10 cellular contexts compared by ENCODE assay signal in the genomic region with DNA sequence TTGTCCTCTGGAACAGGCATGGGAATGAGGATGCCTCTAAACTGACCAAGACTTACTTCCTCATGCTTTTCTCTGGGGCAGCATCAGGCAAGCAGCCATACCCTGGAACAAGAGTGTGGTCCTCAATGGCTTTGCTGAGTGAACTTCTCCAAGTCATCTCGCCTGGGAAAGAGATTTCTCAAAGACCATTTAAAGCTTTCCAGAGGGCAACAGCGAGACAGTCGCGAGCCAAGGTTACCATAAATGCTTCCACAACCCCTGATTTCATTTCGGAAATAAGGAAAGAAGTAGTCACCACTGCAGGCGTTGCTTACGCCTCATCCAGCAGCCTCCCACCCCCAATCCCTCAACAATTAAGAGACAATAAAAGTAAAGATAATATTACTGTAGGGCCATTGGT. TPM values are rescaled to one million over a fixed set of nuclear protein-coding genes. Genes with fewer than 3 reads are reported as not detected.
A peak's percentile ranks its signal among the peaks of the same experiment; 100 is the strongest.
DNase-seq lines count a peak whose midpoint lies in the region; ATAC-seq and TF ChIP-seq lines count a peak whose summit lies in the region.
"Had no signal": no experiment of that assay in that cellular context is flagged by ENCODE, and none has a peak within 500 bp of the region (broad histone marks: within the 10 kb centered on the region; RNA-seq: fewer than 3 reads in every experiment).

No MANE protein-coding gene starts in this region.

- no peaks in the 10 kb centered on the region for H3K9me3 ChIP-seq in H9 (ENCODE audit: control insufficient read depth, low read depth, low read length)
- H3K9me3 ChIP-seq in iPS-20b (ENCODE audit: insufficient read depth, low read depth, low read length): no peaks in the 10 kb centered on the region; the same call in 1 of the 2 replicates
- no peaks in the 10 kb centered on the region for H3K9me3 ChIP-seq in suprapubic skin
- H3K9me3 ChIP-seq: mucosa of descending colon had no signal

- H3K4me2 ChIP-seq in H9 (ENCODE audit: insufficient read depth, insufficient read length, low read length): peak overlapping the region; percentile 58

- no peak for ATAC-seq in GM21723 (IDR thresholded peaks at IDR 0.05; ENCODE audit: unreplicated experiment)
- ATAC-seq in activated CD8-positive, alpha-beta T cell treated with anti-CD3 and anti-CD28 coated beads, Interleukin-2, amount 10 ng/mL, durations not matched to agents 7 days and 5 days: no peak
- ATAC-seq: mucosa of descending colon had no signal

- peaks cover 29 to 31% of the 10 kb centered on the region in 2 experiments for H3K4me1 Mint-ChIP-seq in H9
- peaks cover 3% of the 10 kb centered on the region for H3K4me1 Mint-ChIP-seq in activated CD8-positive, alpha-beta T cell treated with anti-CD3 and anti-CD28 coated beads, Interleukin-2, amount 10 ng/mL, durations not matched to agents 7 days and 5 days (ENCODE audit: low read depth)

- WGBS in H9 (ENCODE audit: extremely low coverage, insufficient read length, low lambda C conversion rate): no CpG with 5 or more reads among the region's 7 CpGs
- 65% methylated on average over 7 of the region's 7 CpGs for WGBS in suprapubic skin

- H3K4me1 ChIP-seq in H9 (ENCODE audit: insufficient read depth, low read length) (peaks cover 3% of the 10 kb centered on the region; the same call in 1 of the 2 replicates), iPS-20b (ENCODE audit: insufficient read depth, low read length) (peaks cover 12% of the 10 kb centered on the region; the same call in 1 of the 2 replicates), suprapubic skin (peaks cover 13% of the 10 kb centered on the region)

- H2BK12ac ChIP-seq in H9 (ENCODE audit: insufficient read length, low read depth, low read length): no peak overlapping the region

- no peaks in the 10 kb centered on the region for H3K9me3 Mint-ChIP-seq in H9
- H3K9me3 Mint-ChIP-seq in activated CD8-positive, alpha-beta T cell treated with anti-CD3 and anti-CD28 coated beads, Interleukin-2, amount 10 ng/mL, durations not matched to agents 7 days and 5 days (ENCODE audit: insufficient read depth): no peaks in the 10 kb centered on the region

- POLR2A ChIA-PET in activated CD8-positive, alpha-beta T cell treated with anti-CD3 and anti-CD28 coated beads, Interleukin-2, amount 10 ng/mL, durations not matched to agents 7 days and 5 days (lab: Charles Lee): no interaction called here

- H2BK15ac ChIP-seq in H9 (ENCODE audit: low read depth, low read length): no peak overlapping the region

- TF ChIP-seq CTCF in H9 (conservative IDR thresholded peaks at IDR 0.05) (no peak), suprapubic skin (IDR thresholded peaks at IDR 0.05) (no peak)

- TF ChIP-seq EP300 in suprapubic skin (IDR thresholded peaks at IDR 0.05): no peak

- no peak overlapping the region for H4K5ac ChIP-seq in H9 (ENCODE audit: insufficient read length, low read depth, low read length)

- no peak overlapping the region for H3K14ac ChIP-seq in H9 (ENCODE audit: insufficient read depth, low read length)

- H4K91ac ChIP-seq in H9 (ENCODE audit: insufficient read length, low read depth, low read length): no peak overlapping the region

- no peak overlapping the region for H4K8ac ChIP-seq in H9 (replicated peaks; ENCODE audit: insufficient read length, low read depth, low read length)

- peaks cover 0 to 2% (median 0%) of the 10 kb centered on the region in 3 experiments; a peak in 4 of 7 replicates for H3K36me3 Mint-ChIP-seq in H9 (ENCODE audit: insufficient read depth in 1 of 3, low read depth in 3 of 3)
- no peaks in the 10 kb centered on the region for H3K36me3 Mint-ChIP-seq in activated CD8-positive, alpha-beta T cell treated with anti-CD3 and anti-CD28 coated beads, Interleukin-2, amount 10 ng/mL, durations not matched to agents 7 days and 5 days (ENCODE audit: low read depth)

- no peak overlapping the region for H3K23ac ChIP-seq in H9 (ENCODE audit: insufficient read length, low read depth, low read length)

- H2BK5ac ChIP-seq in H9 (ENCODE audit: insufficient read length, low read length): no peak overlapping the region

- H3K79me2 ChIP-seq in H9 (ENCODE audit: insufficient read depth, low read length): no peaks in the 10 kb centered on the region

- no peak overlapping the region for H3K4ac ChIP-seq in H9 (ENCODE audit: low read depth, low read length)

- peak; percentile 34 for DNase-seq in H9
- peak; percentile 36 for DNase-seq in cerebellar cortex (ENCODE audit: low spot score)
- DNase-seq in suprapubic skin (ENCODE audit: low spot score in 2 of 2): no peak
- no peak for DNase-seq in COLO829 (ENCODE audit: low spot score)
- no peak for DNase-seq in activated CD8-positive, alpha-beta T cell treated with anti-CD3 and anti-CD28 coated beads, Interleukin-2, amount 10 ng/mL, durations not matched to agents 7 days and 5 days
- DNase-seq: activated CD4-positive, alpha-beta T cell treated with anti-CD3 and anti-CD28 coated beads, Interleukin-2, amount 50 U/mL, for 1 hour; activated naive CD4-positive, alpha-beta T cell treated with anti-CD3 and anti-CD28 coated beads, Interleukin-2, amount 50 U/mL, for 16 hours; mucosa of descending colon had no signal

- H3K9ac ChIP-seq in H9 (ENCODE audit: extremely low read depth, insufficient read length, low read length) (no peak overlapping the region), iPS-20b (ENCODE audit: low read depth, low read length) (no peak overlapping the region)

- H3K27ac ChIP-seq in H9 (ENCODE audit: insufficient read length, low read depth, low read length) (no peak overlapping the region), iPS-20b (ENCODE audit: low read length) (no peak overlapping the region), suprapubic skin (peak overlapping the region; percentile 66)

- no peaks in the 10 kb centered on the region for H4K20me1 ChIP-seq in H9 (ENCODE audit: control insufficient read depth, insufficient read depth, insufficient read length)

- peak overlapping the region; percentile 32 for H2AFZ ChIP-seq in H9 (ENCODE audit: low read length)

- peaks cover 19% of the 10 kb centered on the region for H3K23me2 ChIP-seq in H9 (ENCODE audit: insufficient read length, low read depth, low read length, poor library complexity, severe bottlenecking)

- no peak overlapping the region for H2BK120ac ChIP-seq in H9 (ENCODE audit: low read depth, low read length, poor library complexity, severe bottlenecking)

- CTCF ChIA-PET in activated CD8-positive, alpha-beta T cell treated with anti-CD3 and anti-CD28 coated beads, Interleukin-2, amount 10 ng/mL, durations not matched to agents 7 days and 5 days (lab: Charles Lee): no interaction called here

- H3K36me3 ChIP-seq in iPS-20b (ENCODE audit: insufficient read depth, low read depth, low read length) (no peaks in the 10 kb centered on the region), suprapubic skin (no peaks in the 10 kb centered on the region)

- H3K79me1 ChIP-seq in H9 (ENCODE audit: insufficient read depth, low read depth, low read length, poor library complexity, severe bottlenecking): no peaks in the 10 kb centered on the region

- peaks cover 59% of the 10 kb centered on the region for H3K27me3 Mint-ChIP-seq in H9 (ENCODE audit: low read depth)
- peaks cover 51% of the 10 kb centered on the region for H3K27me3 Mint-ChIP-seq in activated CD8-positive, alpha-beta T cell treated with anti-CD3 and anti-CD28 coated beads, Interleukin-2, amount 10 ng/mL, durations not matched to agents 7 days and 5 days (ENCODE audit: low read depth)

- H3K18ac ChIP-seq in H9 (ENCODE audit: insufficient read length, low read depth, low read length): no peak overlapping the region

- no peak overlapping the region for H3K56ac ChIP-seq in H9 (ENCODE audit: insufficient read length, low read depth, low read length)

- H3K27me3 ChIP-seq in H9 (ENCODE audit: insufficient read depth, low read length) (peaks cover 12% of the 10 kb centered on the region), iPS-20b (ENCODE audit: insufficient read depth, low read length) (peaks cover 52% of the 10 kb centered on the region), suprapubic skin (no peaks in the 10 kb centered on the region)

- H3K27ac Mint-ChIP-seq in H9: no peak overlapping the region
- H3K27ac Mint-ChIP-seq in activated CD8-positive, alpha-beta T cell treated with anti-CD3 and anti-CD28 coated beads, Interleukin-2, amount 10 ng/mL, durations not matched to agents 7 days and 5 days: no peak overlapping the region

- H3T11ph ChIP-seq in H9 (ENCODE audit: low read length): no peak overlapping the region

- H3K4me3 ChIP-seq in iPS-20b (ENCODE audit: low read length): peak overlapping the region; percentile 69; the same call in 1 of the 2 replicates
- peak overlapping the region; percentile 76 for H3K4me3 ChIP-seq in suprapubic skin
- H3K4me3 ChIP-seq: mucosa of descending colon had no signal

- H2AK5ac ChIP-seq in H9 (ENCODE audit: insufficient read length, low read length): no peak overlapping the region

- TF ChIP-seq POLR2A in suprapubic skin (IDR thresholded peaks at IDR 0.05): no peak

- H2BK20ac ChIP-seq in H9 (ENCODE audit: low read depth, low read length, poor library complexity, severe bottlenecking): no peak overlapping the region

- H3K4me3 Mint-ChIP-seq in H9: peak overlapping the region; percentile 77 to 86
- no peak overlapping the region for H3K4me3 Mint-ChIP-seq in activated CD8-positive, alpha-beta T cell treated with anti-CD3 and anti-CD28 coated beads, Interleukin-2, amount 10 ng/mL, durations not matched to agents 7 days and 5 days

RNA-seq across cellular contexts. Expression of a gene that starts 1.2 kb away (rescaled TPM):
- 2.6 and 3.0 TPM in 2 replicates for total RNA-seq in H9 (2021)
- total RNA-seq in suprapubic skin: 1 to 10 TPM; 2.4 to 6.5 (median 4.0) TPM
- not detected for total RNA-seq in activated CD8-positive, alpha-beta T cell treated with anti-CD3 and anti-CD28 coated beads, Interleukin-2, amount 10 ng/mL, durations not matched to agents 7 days and 5 days

Comparison
In these comparisons a context has a peak if more than half of its experiments do, and no peak if none do; other contexts are left out.
1. DNase-seq: peak in H9 (single experiment) and cerebellar cortex (single experiment); none in suprapubic skin (0 of 2), COLO829 (single experiment) and activated CD8-positive, alpha-beta T cell treated with anti-CD3 and anti-CD28 coated beads, Interleukin-2, amount 10 ng/mL, durations not matched to agents 7 days and 5 days (single experiment).